ENCODE assay signal across 1 cellular context in genomic region chr7:100694196-100694745, GRCh38.
TF ChIP-seq lines count a peak whose summit lies in the region.

A gene with protein sequence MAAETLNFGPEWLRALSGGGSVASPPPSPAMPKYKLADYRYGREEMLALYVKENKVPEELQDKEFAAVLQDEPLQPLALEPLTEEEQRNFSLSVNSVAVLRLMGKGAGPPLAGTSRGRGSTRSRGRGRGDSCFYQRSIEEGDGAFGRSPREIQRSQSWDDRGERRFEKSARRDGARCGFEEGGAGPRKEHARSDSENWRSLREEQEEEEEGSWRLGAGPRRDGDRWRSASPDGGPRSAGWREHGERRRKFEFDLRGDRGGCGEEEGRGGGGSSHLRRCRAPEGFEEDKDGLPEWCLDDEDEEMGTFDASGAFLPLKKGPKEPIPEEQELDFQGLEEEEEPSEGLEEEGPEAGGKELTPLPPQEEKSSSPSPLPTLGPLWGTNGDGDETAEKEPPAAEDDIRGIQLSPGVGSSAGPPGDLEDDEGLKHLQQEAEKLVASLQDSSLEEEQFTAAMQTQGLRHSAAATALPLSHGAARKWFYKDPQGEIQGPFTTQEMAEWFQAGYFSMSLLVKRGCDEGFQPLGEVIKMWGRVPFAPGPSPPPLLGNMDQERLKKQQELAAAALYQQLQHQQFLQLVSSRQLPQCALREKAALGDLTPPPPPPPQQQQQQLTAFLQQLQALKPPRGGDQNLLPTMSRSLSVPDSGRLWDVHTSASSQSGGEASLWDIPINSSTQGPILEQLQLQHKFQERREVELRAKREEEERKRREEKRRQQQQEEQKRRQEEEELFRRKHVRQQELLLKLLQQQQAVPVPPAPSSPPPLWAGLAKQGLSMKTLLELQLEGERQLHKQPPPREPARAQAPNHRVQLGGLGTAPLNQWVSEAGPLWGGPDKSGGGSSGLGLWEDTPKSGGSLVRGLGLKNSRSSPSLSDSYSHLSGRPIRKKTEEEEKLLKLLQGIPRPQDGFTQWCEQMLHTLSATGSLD (N-terminal part only) (minus strand): TSS chr7:100694250. CDS start chr7:100688238, 6,012 bp downstream.

TF ChIP-seq in HEK293, 187 proteins besides CTCF, POLR2A, EP300 and RAD21 (continued from another document):
- TF ChIP-seq, protein P1, sequence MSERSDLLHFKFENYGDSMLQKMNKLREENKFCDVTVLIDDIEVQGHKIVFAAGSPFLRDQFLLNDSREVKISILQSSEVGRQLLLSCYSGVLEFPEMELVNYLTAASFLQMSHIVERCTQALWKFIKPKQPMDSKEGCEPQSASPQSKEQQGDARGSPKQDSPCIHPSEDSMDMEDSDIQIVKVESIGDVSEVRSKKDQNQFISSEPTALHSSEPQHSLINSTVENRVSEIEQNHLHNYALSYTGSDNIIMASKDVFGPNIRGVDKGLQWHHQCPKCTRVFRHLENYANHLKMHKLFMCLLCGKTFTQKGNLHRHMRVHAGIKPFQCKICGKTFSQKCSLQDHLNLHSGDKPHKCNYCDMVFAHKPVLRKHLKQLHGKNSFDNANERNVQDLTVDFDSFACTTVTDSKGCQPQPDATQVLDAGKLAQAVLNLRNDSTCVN (tag by site-specific recombination; optimal IDR thresholded peaks at IDR 0.05): peak; percentile 63
- TF ChIP-seq GLIS2 (tag by site-specific recombination; IDR thresholded peaks at IDR 0.05) (peak; percentile 68; the same call in 1 of the 2 replicates), IKZF3 (tag by site-specific recombination; IDR thresholded peaks at IDR 0.05) (0 out of 2 replicates have a peak, but pooled peaks have one; percentile 28), ZNF292 (tag by site-specific recombination; IDR thresholded peaks at IDR 0.05; ENCODE audit: borderline replicate concordance, low read depth) (no peak), KLF8 (tag by site-specific recombination; IDR thresholded peaks at IDR 0.05) (peak; percentile 45; the same call in 1 of the 2 replicates), ZNF239 (tag by site-specific recombination; IDR thresholded peaks at IDR 0.05) (no peak)
- TF ChIP-seq, protein P2, sequence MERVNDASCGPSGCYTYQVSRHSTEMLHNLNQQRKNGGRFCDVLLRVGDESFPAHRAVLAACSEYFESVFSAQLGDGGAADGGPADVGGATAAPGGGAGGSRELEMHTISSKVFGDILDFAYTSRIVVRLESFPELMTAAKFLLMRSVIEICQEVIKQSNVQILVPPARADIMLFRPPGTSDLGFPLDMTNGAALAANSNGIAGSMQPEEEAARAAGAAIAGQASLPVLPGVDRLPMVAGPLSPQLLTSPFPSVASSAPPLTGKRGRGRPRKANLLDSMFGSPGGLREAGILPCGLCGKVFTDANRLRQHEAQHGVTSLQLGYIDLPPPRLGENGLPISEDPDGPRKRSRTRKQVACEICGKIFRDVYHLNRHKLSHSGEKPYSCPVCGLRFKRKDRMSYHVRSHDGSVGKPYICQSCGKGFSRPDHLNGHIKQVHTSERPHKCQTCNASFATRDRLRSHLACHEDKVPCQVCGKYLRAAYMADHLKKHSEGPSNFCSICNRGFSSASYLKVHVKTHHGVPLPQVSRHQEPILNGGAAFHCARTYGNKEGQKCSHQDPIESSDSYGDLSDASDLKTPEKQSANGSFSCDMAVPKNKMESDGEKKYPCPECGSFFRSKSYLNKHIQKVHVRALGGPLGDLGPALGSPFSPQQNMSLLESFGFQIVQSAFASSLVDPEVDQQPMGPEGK (tag by site-specific recombination; IDR thresholded peaks at IDR 0.05): peak; percentile 76
- TF ChIP-seq, protein P3, sequence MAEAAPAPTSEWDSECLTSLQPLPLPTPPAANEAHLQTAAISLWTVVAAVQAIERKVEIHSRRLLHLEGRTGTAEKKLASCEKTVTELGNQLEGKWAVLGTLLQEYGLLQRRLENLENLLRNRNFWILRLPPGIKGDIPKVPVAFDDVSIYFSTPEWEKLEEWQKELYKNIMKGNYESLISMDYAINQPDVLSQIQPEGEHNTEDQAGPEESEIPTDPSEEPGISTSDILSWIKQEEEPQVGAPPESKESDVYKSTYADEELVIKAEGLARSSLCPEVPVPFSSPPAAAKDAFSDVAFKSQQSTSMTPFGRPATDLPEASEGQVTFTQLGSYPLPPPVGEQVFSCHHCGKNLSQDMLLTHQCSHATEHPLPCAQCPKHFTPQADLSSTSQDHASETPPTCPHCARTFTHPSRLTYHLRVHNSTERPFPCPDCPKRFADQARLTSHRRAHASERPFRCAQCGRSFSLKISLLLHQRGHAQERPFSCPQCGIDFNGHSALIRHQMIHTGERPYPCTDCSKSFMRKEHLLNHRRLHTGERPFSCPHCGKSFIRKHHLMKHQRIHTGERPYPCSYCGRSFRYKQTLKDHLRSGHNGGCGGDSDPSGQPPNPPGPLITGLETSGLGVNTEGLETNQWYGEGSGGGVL (tag by site-specific recombination; IDR thresholded peaks at IDR 0.05): peak; percentile 65; the same call in 1 of the 2 replicates
